8 cellular contexts compared by ENCODE assay signal in genomic region chr3:12194669-12195161, GRCh38. TPM values are rescaled to one million over a fixed set of nuclear protein-coding genes. Genes with fewer than 3 reads are reported as not detected.
DNase-seq lines count a peak whose midpoint lies in the region; ATAC-seq and TF ChIP-seq lines count a peak whose summit lies in the region.

No MANE protein-coding gene starts in this region.

- peak; percentile 48 for ATAC-seq in HG02588 (IDR thresholded peaks at IDR 0.05; ENCODE audit: unreplicated experiment)
- ATAC-seq in thoracic aorta (ENCODE audit: insufficient number of reproducible peaks, low FRiP score, low read depth), result no peak
- no peak for ATAC-seq in GM19395 (IDR thresholded peaks at IDR 0.05; ENCODE audit: unreplicated experiment)

- TF ChIP-seq CTCF in thoracic aorta (IDR thresholded peaks at IDR 0.05), result no peak

- no peak overlapping the region for H3K4me3 ChIP-seq in esophagus (ENCODE audit: low read depth in 1 of 2, low read length in 2 of 2)
- no peak overlapping the region for H3K4me3 ChIP-seq in thoracic aorta

- H3K27me3 ChIP-seq in esophagus (ENCODE audit: control insufficient read depth in 1 of 2, insufficient read depth in 2 of 2, low read length in 2 of 2) (no peaks in the 10 kb centered on the region), thoracic aorta (replicated peaks; ENCODE audit: insufficient read depth) (no peaks in the 10 kb centered on the region)

- peak overlapping the region; percentile 41 to 52 for H3K27ac ChIP-seq in esophagus (ENCODE audit: low read depth in 2 of 2, low read length in 1 of 2)
- peak overlapping the region; percentile 35 to 93 for H3K27ac ChIP-seq in thoracic aorta

- H3K9me3 ChIP-seq in esophagus (ENCODE audit: control insufficient read depth in 2 of 2, insufficient read depth in 1 of 2, low read depth in 1 of 2, low read length in 1 of 2) (no peaks in the 10 kb centered on the region), thoracic aorta (no peaks in the 10 kb centered on the region)

- WGBS in esophagus, 2 donors, result 51 to 58% methylated on average over 3 of the region's 3 CpGs

- H3K36me3 ChIP-seq in esophagus (ENCODE audit: control insufficient read depth in 2 of 2, insufficient read depth in 2 of 2, low read length in 1 of 2) (no peaks in the 10 kb centered on the region), thoracic aorta (no peaks in the 10 kb centered on the region)

- peaks cover 2 to 13% of the 10 kb centered on the region in 2 donors for H3K4me1 ChIP-seq in esophagus (ENCODE audit: control insufficient read depth in 2 of 2, insufficient read depth in 2 of 2, low read length in 1 of 2)
- H3K4me1 ChIP-seq in thoracic aorta (ENCODE audit: control insufficient read depth in 1 of 2, low read depth in 2 of 2), result peaks cover 26 to 48% of the 10 kb centered on the region in 2 donors

- peak; percentile 40 for DNase-seq in activated T-cell treated with anti-CD3 and anti-CD28 coated beads for 48 hours (ENCODE audit: low read depth)
- DNase-seq in activated T-cell treated with anti-CD3 and anti-CD28 coated beads for 4 hours, result no peak
- peak; percentile 17 for DNase-seq in NOMO-1 treated with dmso at 0.1 percent for 144 hours (lab: John Stamatoyannopoulos, UW; ENCODE audit: unreplicated experiment)
- no peak for DNase-seq in thoracic aorta (ENCODE audit: low spot score)
- DNase-seq in NCI-H128 (lab: John Stamatoyannopoulos, UW; ENCODE audit: unreplicated experiment), result no peak

RNA-seq across cellular contexts. Expression of gene TIMP4, which starts 36.0 kb away (rescaled TPM):
- polyA plus RNA-seq in esophagus, result under 1 TPM; 0.45 to 1.00 TPM
- total RNA-seq in thoracic aorta, result 10 to 100 TPM; 56.7 to 73.9 TPM

Comparison
In these comparisons a context has a peak if more than half of its experiments do, and no peak if none do; other contexts are left out.
1. DNase-seq: peak in activated T-cell treated with anti-CD3 and anti-CD28 coated beads for 48 hours (single experiment) and NOMO-1 treated with dmso at 0.1 percent for 144 hours (single experiment); none in activated T-cell treated with anti-CD3 and anti-CD28 coated beads for 4 hours (single experiment), thoracic aorta (single experiment) and NCI-H128 (single experiment).